Comparison of ENCODE assay signal across 35 cellular contexts in the genomic region with DNA sequence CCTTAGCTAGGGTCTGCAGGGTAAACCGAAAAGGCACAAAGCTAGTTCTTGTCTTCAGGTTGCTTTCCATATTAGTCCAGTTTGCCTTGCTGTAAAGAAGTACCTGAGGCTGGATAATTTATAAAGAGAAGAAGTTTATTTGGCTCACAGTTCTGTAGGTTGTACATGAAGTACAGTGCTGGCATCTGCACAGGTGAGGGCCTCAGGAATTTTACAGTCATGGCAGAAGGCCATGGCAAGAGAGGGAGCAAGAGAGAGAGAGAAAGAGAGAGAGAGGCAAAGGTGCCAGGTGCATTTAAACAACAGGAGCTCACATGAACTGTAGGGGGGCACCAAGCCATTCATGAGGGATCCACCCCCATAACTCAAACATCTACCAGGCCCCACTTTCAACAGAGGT.
"Had no signal": no experiment of that assay in that cellular context is flagged by ENCODE, and none has a peak within 500 bp of the region (broad histone marks: within the 10 kb centered on the region; RNA-seq: fewer than 3 reads in every experiment).

No MANE protein-coding gene starts in this region.

- H3K27me3 ChIP-seq: MG63 had no signal

- H3K9me3 ChIP-seq: MG63 had no signal

- DNase-seq: Karpas-422, Kasumi-1, MG63, MM.1S, MV-4-11, NCI-H1092, NCI-H1092 treated with DMSO at 0.1 percent for 48 hours, NCI-H1105, NCI-H1105 treated with DMSO at 0.1 percent for 48 hours, NCI-H1417, NCI-H1417 treated with DMSO at 0.1 percent for 48 hours, NCI-H1436, NCI-H1436 treated with DMSO at 0.1 percent for 48 hours, NCI-H146, NCI-H1694, NCI-H1694 treated with DMSO at 0.1 percent for 48 hours, NCI-H187, NCI-H187 treated with DMSO at 0.1 percent for 48 hours, NCI-H1930, NCI-H2029, NCI-H2029 treated with DMSO at 0.1 percent for 48 hours, NCI-H2081, NCI-H2081 treated with DMSO at 0.1 percent for 48 hours, NCI-H2107, NCI-H2171, NCI-H2171 treated with DMSO at 0.1 percent for 48 hours, NCI-H2227 treated with DMSO at 0.1 percent for 48 hours, NCI-H226, NCI-H345, NCI-H446, NCI-H446 treated with DMSO at 0.1 percent for 48 hours, NCI-H510A, NCI-H510A treated with DMSO at 0.1 percent for 48 hours, NCI-H524 had no signal

- H3K36me3 ChIP-seq: MG63 had no signal

- H3K4me3 ChIP-seq: MG63 had no signal

- H3K9ac ChIP-seq: KMS-11 had no signal
